Comparison of ENCODE assay signal across 18 cellular contexts in genomic region chr5:133875179-133875578, GRCh38.
"Had no signal": no experiment of that assay in that cellular context is flagged by ENCODE, and none has a peak within 500 bp of the region (broad histone marks: within the 10 kb centered on the region; RNA-seq: fewer than 3 reads in every experiment).

No MANE protein-coding gene starts in this region.

- H3K4me3 Mint-ChIP-seq: naive thymus-derived CD8-positive, alpha-beta T cell; stimulated activated naive B cell treated with anti-CD40 and anti-IgM and Interleukin-4, amounts not matched to agents 10 μg/mL and 1 μg/mL and 100 μg/mL, for 72 hours had no signal

- H3K4me1 ChIP-seq: right atrium auricular region had no signal

- H3K27ac Mint-ChIP-seq: naive thymus-derived CD8-positive, alpha-beta T cell; stimulated activated naive B cell treated with anti-CD40 and anti-IgM and Interleukin-4, amounts not matched to agents 10 μg/mL and 1 μg/mL and 100 μg/mL, for 72 hours had no signal

- DNase-seq: effector memory CD4-positive, alpha-beta T cell; heart left ventricle; hippocampal formation; left colon; left ventricle myocardium superior; mesenchymal stem cell; mucosa of descending colon; naive thymus-derived CD8-positive, alpha-beta T cell; sigmoid colon; stimulated activated CD4-positive, alpha-beta T cell treated with anti-CD3 and anti-CD28 coated beads, Interleukin-2, amount 100 ng/mL, for 24 hours; stimulated activated CD4-positive, alpha-beta T cell treated with anti-CD3 and anti-CD28 coated beads, Interleukin-4, amount 100 ng/mL, for 4 hours; stimulated activated naive B cell treated with anti-CD40 and anti-IgM and Interleukin-4, amounts not matched to agents 10 μg/mL and 1 μg/mL and 100 μg/mL, for 72 hours; trophoblast cell had no signal

- H3K27me3 ChIP-seq: right atrium auricular region, sigmoid colon had no signal

- H3K36me3 ChIP-seq: heart left ventricle, neutrophil, right atrium auricular region, sigmoid colon had no signal

- H3K27me3 Mint-ChIP-seq: stimulated activated naive B cell treated with anti-CD40 and anti-IgM and Interleukin-4, amounts not matched to agents 10 μg/mL and 1 μg/mL and 100 μg/mL, for 72 hours had no signal

- H3K9me3 ChIP-seq: mucosa of descending colon, neutrophil, sigmoid colon had no signal

- ATAC-seq: esophagus mucosa; heart left ventricle; left colon; left ventricle myocardium superior; mucosa of descending colon; naive thymus-derived CD8-positive, alpha-beta T cell; stimulated activated naive B cell treated with anti-CD40 and anti-IgM and Interleukin-4, amounts not matched to agents 10 μg/mL and 1 μg/mL and 100 μg/mL, for 72 hours had no signal

- H3K4me3 ChIP-seq: heart left ventricle, lung, mucosa of descending colon, right atrium auricular region, sigmoid colon, skin epidermis had no signal

- H3K27ac ChIP-seq: heart left ventricle, neutrophil, right atrium auricular region, sigmoid colon, skin epidermis had no signal
